Comparison of ENCODE assay signal across 24 cellular contexts in the genomic region with DNA sequence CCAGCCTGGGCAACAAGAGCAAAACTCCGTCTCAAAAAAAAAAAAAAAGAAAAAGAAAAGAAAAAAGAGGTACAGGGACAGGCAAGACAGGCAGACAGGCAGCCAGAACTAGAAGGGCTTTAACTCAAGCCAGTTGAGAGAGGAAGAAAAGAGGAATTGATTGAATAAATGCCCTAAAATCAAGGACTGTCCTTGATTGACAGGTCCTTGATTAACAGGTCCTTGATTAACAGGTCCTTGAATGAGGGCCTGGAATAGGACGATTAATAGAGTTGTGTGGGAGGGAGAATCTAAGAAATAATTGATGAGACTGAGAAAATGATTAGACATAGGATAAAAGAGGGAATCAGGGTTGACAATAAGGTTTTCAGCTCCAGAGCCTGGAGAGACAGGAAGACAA. TPM values are rescaled to one million over a fixed set of nuclear protein-coding genes. Genes with fewer than 3 reads are reported as not detected.
A peak's percentile ranks its signal among the peaks of the same experiment; 100 is the strongest.
DNase-seq lines count a peak whose midpoint lies in the region; ATAC-seq, FAIRE-seq and TF ChIP-seq lines count a peak whose summit lies in the region.
"Had no signal": no experiment of that assay in that cellular context is flagged by ENCODE, and none has a peak within 500 bp of the region (broad histone marks: within the 10 kb centered on the region; RNA-seq: fewer than 3 reads in every experiment).

No MANE protein-coding gene starts in this region.

- TF ChIP-seq RAD21 in GM12878 (IDR thresholded peaks at IDR 0.05; ENCODE audit: insufficient read depth, low read depth, low read length): no peak

- intact Hi-C loops in GM12878 (cut with micrococcal nuclease; ENCODE audit: unreplicated experiment): no loop called here
- intact Hi-C loops in activated CD4-positive, alpha-beta T cell treated with anti-CD3 and anti-CD28 coated beads for 36 hours (cut with DNase I, micrococcal nuclease): no loop called here

- FAIRE-seq in GM12878 (lab: Jason Lieb, UNC) (no peak), RCC 7860 (lab: Jason Lieb, UNC) (no peak)
- FAIRE-seq: A549, D721Med, G401.6, GM12892, GM18507 had no signal

- no peak overlapping the region for H3K9ac ChIP-seq in GM12878 (ENCODE audit: control insufficient read depth, insufficient read depth, low read length)
- H3K9ac ChIP-seq: BLaER1 treated with 17β-estradiol and CSF1 and Interleukin-3, amounts not matched to agents 10 nM and 100 nM had no signal

- no peak overlapping the region for H3K4me3 ChIP-seq in GM12878
- H3K4me3 ChIP-seq: A549; BLaER1 treated with 17β-estradiol and CSF1 and Interleukin-3, amounts not matched to agents 10 nM and 100 nM had no signal

- no peaks in the 10 kb centered on the region for H3K36me3 Mint-ChIP-seq in nephron (ENCODE audit: low read depth)
- no peaks in the 10 kb centered on the region for H3K36me3 Mint-ChIP-seq in activated naive CD4-positive, alpha-beta T cell treated with anti-CD3 and anti-CD28 coated beads, Interleukin-2, amount 50 U/mL, for 72 hours
- no peaks in the 10 kb centered on the region for H3K36me3 Mint-ChIP-seq in activated CD4-positive, alpha-beta T cell treated with anti-CD3 and anti-CD28 coated beads for 36 hours (ENCODE audit: low read depth)
- H3K36me3 Mint-ChIP-seq: CD8-positive, alpha-beta T cell had no signal

- RAD21 ChIA-PET in GM12878 (lab: Charles Lee; ENCODE audit: unreplicated experiment): no interaction called here

- no peaks in the 10 kb centered on the region for H4K20me1 ChIP-seq in GM12878 (ENCODE audit: control insufficient read depth, insufficient read depth)
- H4K20me1 ChIP-seq: BLaER1 treated with 17β-estradiol and CSF1 and Interleukin-3, amounts not matched to agents 10 nM and 100 nM had no signal

- no peak overlapping the region for H3K4me3 Mint-ChIP-seq in nephron
- no peak overlapping the region for H3K4me3 Mint-ChIP-seq in activated CD4-positive, alpha-beta T cell treated with anti-CD3 and anti-CD28 coated beads for 36 hours
- H3K4me3 Mint-ChIP-seq: B cell; CD4-positive, alpha-beta T cell; CD8-positive, alpha-beta T cell had no signal

- H3K79me2 ChIP-seq in GM12878 (ENCODE audit: control insufficient read depth, insufficient read depth, low read length): no peaks in the 10 kb centered on the region

- peaks cover 29% of the 10 kb centered on the region for H3K4me1 ChIP-seq in GM12878 (ENCODE audit: control insufficient read depth, insufficient read depth, low read length)
- H3K4me1 ChIP-seq: A549, Caco-2 had no signal

- peaks cover 2% of the 10 kb centered on the region for H3K9me3 Mint-ChIP-seq in nephron
- no peaks in the 10 kb centered on the region for H3K9me3 Mint-ChIP-seq in activated naive CD4-positive, alpha-beta T cell treated with anti-CD3 and anti-CD28 coated beads, Interleukin-2, amount 50 U/mL, for 72 hours
- H3K9me3 Mint-ChIP-seq in activated CD4-positive, alpha-beta T cell treated with anti-CD3 and anti-CD28 coated beads for 36 hours (ENCODE audit: low read depth): no peaks in the 10 kb centered on the region
- H3K9me3 Mint-ChIP-seq: CD4-positive, alpha-beta T cell; CD8-positive, alpha-beta T cell had no signal

- WGBS in GM12878 (ENCODE audit: insufficient coverage, insufficient replicate concordance, low lambda C conversion rate, missing lambda C conversion rate): 100% methylated on average over 1 of the region's 2 CpGs

- H3K27ac Mint-ChIP-seq in nephron: peak overlapping the region; percentile 93 to 100 (median 94)
- no peak overlapping the region for H3K27ac Mint-ChIP-seq in activated naive CD4-positive, alpha-beta T cell treated with anti-CD3 and anti-CD28 coated beads, Interleukin-2, amount 50 U/mL, for 72 hours
- H3K27ac Mint-ChIP-seq in activated CD4-positive, alpha-beta T cell treated with anti-CD3 and anti-CD28 coated beads for 36 hours: no peak overlapping the region
- H3K27ac Mint-ChIP-seq: B cell; CD4-positive, alpha-beta T cell; CD8-positive, alpha-beta T cell had no signal

- SMC1A ChIA-PET in GM12878 (lab: Charles Lee; ENCODE audit: uncharacterized antibody, unreplicated experiment): interaction anchor here (0.5 kb wide), 1 partner anchor 68 kb away, joined by 3 read pairs; no protein-coding TSS in a partner anchor

- TF ChIP-seq EP300 in GM12878 (IDR thresholded peaks at IDR 0.05; ENCODE audit: borderline replicate concordance in 1 of 2, control insufficient read depth in 1 of 2, low read depth in 2 of 2, low read length in 2 of 2): no peak

- peaks cover 3% of the 10 kb centered on the region for H3K27me3 Mint-ChIP-seq in nephron (ENCODE audit: low read depth)
- H3K27me3 Mint-ChIP-seq in activated CD4-positive, alpha-beta T cell treated with anti-CD3 and anti-CD28 coated beads for 36 hours: no peaks in the 10 kb centered on the region
- H3K27me3 Mint-ChIP-seq: B cell; CD4-positive, alpha-beta T cell had no signal

- no TSS peak for BruUV-seq in GM12878 (replicated peaks; lab: Mats Ljungman, UMichigan)

- no peak for DNase-seq in HEK293T (ENCODE audit: extremely low spot score)
- no peak for DNase-seq in GM12878 (ENCODE audit: low read depth, low spot score)
- no peak for DNase-seq in activated naive CD4-positive, alpha-beta T cell treated with anti-CD3 and anti-CD28 coated beads, Interleukin-2, amount 50 U/mL, for 72 hours (ENCODE audit: low spot score in 2 of 2)
- DNase-seq in RCC 7860 (ENCODE audit: low spot score): no peak
- no peak for DNase-seq in activated CD4-positive, alpha-beta T cell treated with anti-CD3 and anti-CD28 coated beads for 36 hours
- DNase-seq: AML-193; Caco-2; Calu3; CD4-positive, alpha-beta T cell; CD8-positive, alpha-beta T cell; DMS79 treated with DMSO at 0.1 percent for 48 hours; GF-D8 had no signal

- H3K27ac ChIP-seq in GM12878 (ENCODE audit: control insufficient read depth, insufficient read depth): no peak overlapping the region
- H3K27ac ChIP-seq: 22Rv1; A549; BLaER1 treated with 17β-estradiol and CSF1 and Interleukin-3, amounts not matched to agents 10 nM and 100 nM; C4-2B had no signal

- H3K4me2 ChIP-seq in GM12878 (ENCODE audit: control insufficient read depth, insufficient read depth): no peak overlapping the region
- H3K4me2 ChIP-seq: A549; BLaER1 treated with 17β-estradiol and CSF1 and Interleukin-3, amounts not matched to agents 10 nM and 100 nM had no signal

- no peaks in the 10 kb centered on the region for H3K27me3 ChIP-seq in GM12878 (replicated peaks in 1 of 2; ENCODE audit: control insufficient read depth in 2 of 2, insufficient read depth in 2 of 2, low read length in 1 of 2)
- H3K27me3 ChIP-seq: BLaER1 treated with 17β-estradiol and CSF1 and Interleukin-3, amounts not matched to agents 10 nM and 100 nM had no signal

- H3K9me3 ChIP-seq in GM12878 (replicated peaks; ENCODE audit: control insufficient read depth, insufficient read depth, low read length): peaks cover 15% of the 10 kb centered on the region; the same call in 2 of the 3 replicates
- H3K9me3 ChIP-seq: A549; BLaER1 treated with 17β-estradiol and CSF1 and Interleukin-3, amounts not matched to agents 10 nM and 100 nM; Caco-2 had no signal

- H3K36me3 ChIP-seq in GM12878 (ENCODE audit: control insufficient read depth in 2 of 2, insufficient read depth in 2 of 2, low read length in 1 of 2): no peaks in the 10 kb centered on the region; a peak in 1 of 4 replicates
- H3K36me3 ChIP-seq: BLaER1 treated with 17β-estradiol and CSF1 and Interleukin-3, amounts not matched to agents 10 nM and 100 nM had no signal

- no peak for TF ChIP-seq POLR2A in GM12878 (IDR thresholded peaks at IDR 0.05; ENCODE audit: low read depth, low read length)

- TF ChIP-seq CTCF in GM12878 (IDR thresholded peaks at IDR 0.05 in 2 of 3, conservative IDR thresholded peaks at IDR 0.05 in 1 of 3; ENCODE audit: control insufficient read depth in 2 of 3, extremely low read depth in 1 of 3, insufficient read depth in 1 of 3, low read depth in 3 of 3, low read length in 3 of 3) (no peak), nephron (IDR thresholded peaks at IDR 0.05; ENCODE audit: unreplicated experiment in 3 of 3) (no peak)

- H3K4me1 Mint-ChIP-seq in nephron: peaks cover 33% of the 10 kb centered on the region
- H3K4me1 Mint-ChIP-seq in activated CD4-positive, alpha-beta T cell treated with anti-CD3 and anti-CD28 coated beads for 36 hours: peaks cover 8% of the 10 kb centered on the region
- H3K4me1 Mint-ChIP-seq: B cell had no signal

- POLR2A ChIA-PET in HEK293T (lab: Yijun Ruan, JAX): no interaction called here
- POLR2A ChIA-PET in GM12878 (lab: Charles Lee): no interaction called here
- POLR2A ChIA-PET in activated CD4-positive, alpha-beta T cell treated with anti-CD3 and anti-CD28 coated beads for 36 hours (lab: Charles Lee): no interaction called here

- CTCF ChIA-PET in HEK293T (lab: Yijun Ruan, JAX) (interaction anchor here (1.0 kb wide), 1 partner anchor 387 kb away, joined by 3 read pairs; no protein-coding TSS in a partner anchor), GM12878 (lab: Yijun Ruan, JAX) (no interaction called here)
- CTCF ChIA-PET in activated CD4-positive, alpha-beta T cell treated with anti-CD3 and anti-CD28 coated beads for 36 hours (lab: Charles Lee): interaction anchor here (1.4 kb wide), 1 partner anchor 40 kb away, joined by 3 read pairs; no protein-coding TSS in a partner anchor

- ATAC-seq in GM12878: no peak
- no peak for ATAC-seq in activated naive CD4-positive, alpha-beta T cell treated with anti-CD3 and anti-CD28 coated beads, Interleukin-2, amount 50 U/mL, for 72 hours
- ATAC-seq in activated CD4-positive, alpha-beta T cell treated with anti-CD3 and anti-CD28 coated beads for 36 hours: no peak
- ATAC-seq: A549; CD8-positive, alpha-beta T cell had no signal

- H2AFZ ChIP-seq in GM12878 (ENCODE audit: control insufficient read depth, low read depth, low read length): no peak overlapping the region

- in situ Hi-C loops in GM12878 (cut with MboI): no loop called here

RNA-seq across cellular contexts. Expression of a gene that starts 36.1 kb away (rescaled TPM):
- total RNA-seq in GM12878 (2013; cell fraction: nucleolus; rRNA removed): not detected in 2 replicates
- total RNA-seq in GM12878 (2014; rRNA removed): not detected in 2 replicates
- total RNA-seq in GM12878 (2014; rRNA removed; fragmentation: Illumina TruSeq; extraction: Trizol): not detected in 2 replicates
- total RNA-seq in GM12878 (2021): 0.36 and 0.40 TPM in 2 replicates
- not detected for polyA plus RNA-seq in GM12878 (2011; ENCODE audit: low read depth)
- 0.33 TPM in 1 of 2 replicates, not detected in the other for polyA plus RNA-seq in GM12878 (2011; rRNA removed)
- polyA plus RNA-seq in GM12878 (2011; cell fraction: cytosol; rRNA removed): not detected in 2 replicates
- polyA plus RNA-seq in GM12878 (2011; cell fraction: nucleus; rRNA removed): 0.15 and 0.27 TPM in 2 replicates
- 0.31 TPM in 1 of 2 replicates, not detected in the other for polyA plus RNA-seq in GM12878 (2012)
- not detected in 2 replicates for polyA plus RNA-seq in GM12878 (2014; fragmentation: Illumina TruSeq; extraction: Trizol)
- polyA plus RNA-seq in GM12878 (2014; fragmentation: Nextera tagmentation; extraction: Ambion mirVana): under 1 TPM in 1 of 2 experiments, not detected in 1; 0.31 TPM
- 0.09 TPM in 1 of 2 replicates, not detected in the other for polyA plus RNA-seq in GM12878 (2014; rRNA removed)
- under 1 TPM in 1 of 2 experiments, not detected in 1; 0.20 TPM for polyA plus RNA-seq in GM12878 (2016; fragmentation: Nextera tagmentation; extraction: Ambion mirVana)
- 0.59 TPM in 1 of 2 replicates, not detected in the other for polyA minus RNA-seq in GM12878 (2011; rRNA and poly(A)+ RNA removed)
- not detected in 2 replicates for polyA minus RNA-seq in GM12878 (2011; cell fraction: cytosol; rRNA and poly(A)+ RNA removed)
- 0.48 TPM in 1 of 2 replicates, not detected in the other for polyA minus RNA-seq in GM12878 (2011; cell fraction: nucleus; rRNA and poly(A)+ RNA removed)
- total RNA-seq in activated naive CD4-positive, alpha-beta T cell treated with anti-CD3 and anti-CD28 coated beads, Interleukin-2, amount 50 U/mL, for 72 hours: not detected
- not detected for total RNA-seq in activated CD4-positive, alpha-beta T cell treated with anti-CD3 and anti-CD28 coated beads for 36 hours
- total RNA-seq: A172; Caco-2; Calu3; CD4-positive, alpha-beta T cell; CD8-positive, alpha-beta T cell had no signal
- polyA plus RNA-seq: A549, BJ had no signal

RNA-seq across cellular contexts. Expression of a gene that starts 57.2 kb away (rescaled TPM):
- total RNA-seq in GM12878 (2013; cell fraction: nucleolus; rRNA removed): 10.4 and 10.9 TPM in 2 replicates
- 22.3 and 25.2 TPM in 2 replicates for total RNA-seq in GM12878 (2014; rRNA removed)
- 56.2 and 59.3 TPM in 2 replicates for total RNA-seq in GM12878 (2014; rRNA removed; fragmentation: Illumina TruSeq; extraction: Trizol)
- 30.8 and 31.4 TPM in 2 replicates for total RNA-seq in GM12878 (2021)
- 15.6 TPM for polyA plus RNA-seq in GM12878 (2011; ENCODE audit: low read depth)
- 28.5 and 39.3 TPM in 2 replicates for polyA plus RNA-seq in GM12878 (2011; rRNA removed)
- 6.0 and 8.4 TPM in 2 replicates for polyA plus RNA-seq in GM12878 (2011; cell fraction: cytosol; rRNA removed)
- polyA plus RNA-seq in GM12878 (2011; cell fraction: nucleus; rRNA removed): 16.6 and 24.7 TPM in 2 replicates
- 19.1 and 30.0 TPM in 2 replicates for polyA plus RNA-seq in GM12878 (2012)
- 63.4 and 69.1 TPM in 2 replicates for polyA plus RNA-seq in GM12878 (2014; fragmentation: Illumina TruSeq; extraction: Trizol)
- 10 to 100 TPM; 33.9 to 57.9 TPM for polyA plus RNA-seq in GM12878 (2014; fragmentation: Nextera tagmentation; extraction: Ambion mirVana)
- 40.5 and 46.1 TPM in 2 replicates for polyA plus RNA-seq in GM12878 (2014; rRNA removed)
- 10 to 100 TPM; 59.9 to 66.4 TPM for polyA plus RNA-seq in GM12878 (2016; fragmentation: Nextera tagmentation; extraction: Ambion mirVana)
- polyA minus RNA-seq in GM12878 (2011; rRNA and poly(A)+ RNA removed): 5.5 and 8.6 TPM in 2 replicates
- polyA minus RNA-seq in GM12878 (2011; cell fraction: cytosol; rRNA and poly(A)+ RNA removed): 6.0 and 7.0 TPM in 2 replicates
- 8.2 and 14.4 TPM in 2 replicates for polyA minus RNA-seq in GM12878 (2011; cell fraction: nucleus; rRNA and poly(A)+ RNA removed)
- 10 to 100 TPM; 24.8 to 30.0 TPM for total RNA-seq in activated naive CD4-positive, alpha-beta T cell treated with anti-CD3 and anti-CD28 coated beads, Interleukin-2, amount 50 U/mL, for 72 hours
- 10 to 100 TPM; 34.3 to 36.3 TPM for total RNA-seq in activated CD4-positive, alpha-beta T cell treated with anti-CD3 and anti-CD28 coated beads for 36 hours

Comparison
In these comparisons a context has a peak if more than half of its experiments do, and no peak if none do; other contexts are left out.
1. H3K27ac Mint-ChIP-seq: peak in nephron (3 of 3); none in activated naive CD4-positive, alpha-beta T cell treated with anti-CD3 and anti-CD28 coated beads, Interleukin-2, amount 50 U/mL, for 72 hours (0 of 2) and activated CD4-positive, alpha-beta T cell treated with anti-CD3 and anti-CD28 coated beads for 36 hours (single experiment).